In genomic region chr14:104780513-104781030, GRCh38 we compare ENCODE assay signal across 33 cellular contexts.
"Had no signal": no experiment of that assay in that cellular context is flagged by ENCODE, and none has a peak within 500 bp of the region (broad histone marks: within the 10 kb centered on the region; RNA-seq: fewer than 3 reads in every experiment).

No MANE protein-coding gene starts in this region.

- H3K27me3 Mint-ChIP-seq: activated B cell treated with CpG ODN at 0.5 μM for 24 hours; activated CD8-positive, alpha-beta T cell treated with anti-CD3 and anti-CD28 coated beads for 36 hours; activated naive CD8-positive, alpha-beta T cell treated with anti-CD3 and anti-CD28 coated beads, Interleukin-2, amount 10 ng/mL, durations not matched to agents 7 days and 5 days; activated T-helper 17 cell treated with anti-CD3 and anti-CD28 coated beads, Interleukin-2, amount 50 U/mL, for 72 hours; T-cell had no signal

- H3K27ac Mint-ChIP-seq: activated B cell treated with CpG ODN at 0.5 μM for 24 hours; activated CD8-positive, alpha-beta T cell treated with anti-CD3 and anti-CD28 coated beads for 36 hours; activated naive CD4-positive, alpha-beta T cell treated with anti-CD3 and anti-CD28 coated beads for 36 hours; activated naive CD8-positive, alpha-beta T cell treated with anti-CD3 and anti-CD28 coated beads, Interleukin-2, amount 10 ng/mL, durations not matched to agents 7 days and 5 days; activated T-helper 17 cell treated with anti-CD3 and anti-CD28 coated beads, Interleukin-2, amount 50 U/mL, for 72 hours; T-cell; T-helper 1 cell treated with Interleukin-12 subunit alpha and Interleukin-12 subunit beta and Interleukin-4 antibody, amounts not matched to agents 30 μg/mL and 1 μg/mL, for 36 hours; T-helper 2 cell treated with Interferon-gamma antibody and Interleukin-4, amounts not matched to agents 5 μg/mL and 100 μg/mL, for 36 hours had no signal

- H3K4me1 Mint-ChIP-seq: activated B cell treated with CpG ODN at 0.5 μM for 24 hours; activated naive CD8-positive, alpha-beta T cell treated with anti-CD3 and anti-CD28 coated beads, Interleukin-2, amount 10 ng/mL, durations not matched to agents 7 days and 5 days; activated T-helper 17 cell treated with anti-CD3 and anti-CD28 coated beads, Interleukin-2, amount 50 U/mL, for 72 hours had no signal

- H3K27me3 ChIP-seq: ascending aorta, brain microvascular endothelial cell, colonic mucosa, esophagus squamous epithelium, gastroesophageal sphincter had no signal

- ATAC-seq: activated CD4-positive, CD25-positive, alpha-beta regulatory T cell treated with anti-CD3 and anti-CD28 coated beads, Interleukin-2, amount 50 U/mL, for 24 hours; activated CD8-positive, alpha-beta T cell treated with anti-CD3 and anti-CD28 coated beads for 36 hours; activated naive CD4-positive, alpha-beta T cell treated with anti-CD3 and anti-CD28 coated beads, Interleukin-2, amount 50 U/mL, for 72 hours; activated T-cell treated with anti-CD3 and anti-CD28 coated beads, Interleukin-2, amount 50 U/mL, for 4 hours; activated T-helper 17 cell treated with anti-CD3 and anti-CD28 coated beads, Interleukin-2, amount 50 U/mL, for 72 hours; gastroesophageal sphincter; T-cell had no signal

- H3K4me3 Mint-ChIP-seq: activated B cell treated with CpG ODN at 0.5 μM for 24 hours; activated CD8-positive, alpha-beta T cell treated with anti-CD3 and anti-CD28 coated beads for 36 hours; activated naive CD4-positive, alpha-beta T cell treated with anti-CD3 and anti-CD28 coated beads for 36 hours; activated naive CD8-positive, alpha-beta T cell treated with anti-CD3 and anti-CD28 coated beads, Interleukin-2, amount 10 ng/mL, durations not matched to agents 7 days and 5 days; activated T-cell treated with anti-CD3 and anti-CD28 coated beads, Interleukin-2, amount 50 U/mL, for 4 hours; activated T-helper 17 cell treated with anti-CD3 and anti-CD28 coated beads, Interleukin-2, amount 50 U/mL, for 72 hours; T-cell; T-helper 1 cell treated with Interleukin-12 subunit alpha and Interleukin-12 subunit beta and Interleukin-4 antibody, amounts not matched to agents 30 μg/mL and 1 μg/mL, for 36 hours; T-helper 2 cell treated with Interferon-gamma antibody and Interleukin-4, amounts not matched to agents 5 μg/mL and 100 μg/mL, for 36 hours had no signal

- H3K27ac ChIP-seq: ascending aorta, brain microvascular endothelial cell, colonic mucosa, epithelial cell of prostate, WERI-Rb-1 had no signal

- H3K36me3 ChIP-seq: colonic mucosa had no signal

- DNase-seq: activated B cell treated with CpG ODN at 0.5 μM for 24 hours; activated CD4-positive, alpha-beta T cell treated with anti-CD3 and anti-CD28 coated beads for 48 hours; activated CD4-positive, alpha-beta T cell treated with anti-CD3 and anti-CD28 coated beads, Interleukin-2, amount 50 U/mL, for 1 hour; activated CD4-positive, alpha-beta T cell treated with anti-CD3 and anti-CD28 coated beads, Interleukin-2, amount 50 U/mL, for 48 hours; activated CD8-positive, alpha-beta memory T cell treated with anti-CD3 and anti-CD28 coated beads for 24 hours; activated CD8-positive, alpha-beta T cell treated with anti-CD3 and anti-CD28 coated beads for 36 hours; activated effector memory CD4-positive, alpha-beta T cell treated with Interleukin-2 at 50 U/mL for 16 hours; activated gamma-delta T cell treated with Interleukin-2 at 50 U/mL for 16 hours; activated naive CD4-positive, alpha-beta T cell treated with anti-CD3 and anti-CD28 coated beads for 36 hours; activated naive CD8-positive, alpha-beta T cell treated with anti-CD3 and anti-CD28 coated beads, Interleukin-2, amount 10 ng/mL, durations not matched to agents 7 days and 5 days; activated T-cell treated with anti-CD3 and anti-CD28 coated beads, Interleukin-2, amount 50 U/mL, for 4 hours; brain microvascular endothelial cell; caudate nucleus; colonic mucosa; effector CD8-positive, alpha-beta T cell; esophagus squamous epithelium; foreskin melanocyte; head of caudate nucleus; SW 1271; T-cell; T1000; WERI-Rb-1 had no signal

- H3K4me3 ChIP-seq: ascending aorta, colonic mucosa, esophagus squamous epithelium, gastroesophageal sphincter had no signal

- H3K9me3 ChIP-seq: ascending aorta, colonic mucosa, esophagus squamous epithelium, gastroesophageal sphincter had no signal

- FAIRE-seq: bronchial epithelial cell, endometrium, endothelial cell of umbilical vein had no signal

- H3K36me3 Mint-ChIP-seq: T-cell had no signal

- H3K9me3 Mint-ChIP-seq: activated B cell treated with CpG ODN at 0.5 μM for 24 hours; activated CD8-positive, alpha-beta T cell treated with anti-CD3 and anti-CD28 coated beads for 36 hours; activated naive CD4-positive, alpha-beta T cell treated with anti-CD3 and anti-CD28 coated beads for 36 hours; activated naive CD4-positive, alpha-beta T cell treated with anti-CD3 and anti-CD28 coated beads, Interleukin-2, amount 50 U/mL, for 72 hours; activated naive CD8-positive, alpha-beta T cell treated with anti-CD3 and anti-CD28 coated beads, Interleukin-2, amount 10 ng/mL, durations not matched to agents 7 days and 5 days; activated T-cell treated with anti-CD3 and anti-CD28 coated beads, Interleukin-2, amount 50 U/mL, for 4 hours; activated T-helper 17 cell treated with anti-CD3 and anti-CD28 coated beads, Interleukin-2, amount 50 U/mL, for 72 hours; T-cell; T-helper 1 cell treated with Interleukin-12 subunit alpha and Interleukin-12 subunit beta and Interleukin-4 antibody, amounts not matched to agents 30 μg/mL and 1 μg/mL, for 36 hours; T-helper 2 cell treated with Interferon-gamma antibody and Interleukin-4, amounts not matched to agents 5 μg/mL and 100 μg/mL, for 36 hours had no signal

- H3K4me1 ChIP-seq: colonic mucosa had no signal
